21 cellular contexts compared by ENCODE assay signal in the genomic region with DNA sequence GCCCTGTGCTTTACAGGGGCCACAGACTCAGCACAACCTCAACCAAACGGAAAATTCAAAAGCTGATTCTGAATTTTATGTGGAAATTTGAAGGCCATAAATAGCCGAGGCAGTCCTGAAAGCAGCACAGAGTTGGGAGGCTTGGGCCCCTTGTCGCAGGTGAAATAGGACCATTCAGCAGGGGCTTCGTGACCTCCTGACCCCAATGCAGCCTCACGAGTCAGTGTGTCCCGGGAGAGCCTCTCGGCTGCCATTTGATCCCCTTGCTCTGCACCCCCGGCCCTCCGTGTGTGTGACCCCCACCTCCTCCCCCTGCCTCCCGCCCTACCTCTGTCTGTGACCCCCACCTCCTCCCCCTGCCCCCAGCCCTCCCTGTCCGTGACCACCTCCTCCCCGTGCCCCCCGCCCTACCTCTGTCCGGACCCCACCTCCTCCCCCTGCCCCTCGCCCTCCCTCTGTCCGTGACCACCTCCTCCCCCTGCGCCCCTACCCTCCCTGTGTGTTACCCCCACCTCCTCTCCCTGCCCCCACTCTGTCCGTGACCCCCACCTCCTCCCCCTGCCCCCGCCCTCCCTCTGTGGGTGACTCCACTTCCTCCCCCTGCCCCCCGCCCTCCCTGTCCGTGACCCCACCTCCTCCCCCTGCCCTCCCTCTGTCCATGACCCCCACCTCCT.
"Had no signal": no experiment of that assay in that cellular context is flagged by ENCODE, and none has a peak within 500 bp of the region (broad histone marks: within the 10 kb centered on the region; RNA-seq: fewer than 3 reads in every experiment).

No MANE protein-coding gene starts in this region.

- H2AFZ ChIP-seq: hepatocyte had no signal

- H3K27ac ChIP-seq: cardiac muscle cell, epithelial cell of prostate, ovary, right lobe of liver, suprapubic skin, transverse colon, vagina had no signal

- H3K4me3 Mint-ChIP-seq: activated B cell treated with CpG ODN at 0.5 μM for 24 hours; activated CD4-positive, alpha-beta memory T cell treated with anti-CD3 and anti-CD28 coated beads, Interleukin-2, amount 10 ng/mL, durations not matched to agents 7 days and 5 days; activated naive CD8-positive, alpha-beta T cell treated with anti-CD3 and anti-CD28 coated beads for 36 hours; activated T-helper 17 cell treated with anti-CD3 and anti-CD28 coated beads, Interleukin-2, amount 50 U/mL, for 72 hours; endodermal cell; neural crest cell; stimulated activated naive CD8-positive, alpha-beta T cell treated with anti-CD3 and anti-CD28 coated beads, Interleukin-15, Interleukin-2, amounts not matched to agents 100 ng/mL and 50 ng/mL, for 24 hours had no signal

- H3K36me3 ChIP-seq: cardiac muscle cell, ovary, transverse colon, vagina had no signal

- DNase-seq: activated B cell treated with CpG ODN at 0.5 μM for 24 hours; activated CD4-positive, alpha-beta memory T cell treated with anti-CD3 and anti-CD28 coated beads, Interleukin-2, amount 10 ng/mL, durations not matched to agents 7 days and 5 days; activated CD4-positive, alpha-beta T cell treated with anti-CD3 and anti-CD28 coated beads for 4 hours; activated naive CD4-positive, alpha-beta T cell; activated naive CD8-positive, alpha-beta T cell treated with anti-CD3 and anti-CD28 coated beads for 36 hours; activated T-cell treated with anti-CD3 and anti-CD28 coated beads, Interleukin-2, amount 50 U/mL, for 1 hour; amniotic stem cell; endodermal cell; foreskin fibroblast; transverse colon had no signal

- H3K4me2 ChIP-seq: hepatocyte had no signal

- H3K4me1 Mint-ChIP-seq: activated CD4-positive, alpha-beta memory T cell treated with anti-CD3 and anti-CD28 coated beads, Interleukin-2, amount 10 ng/mL, durations not matched to agents 7 days and 5 days; activated naive CD8-positive, alpha-beta T cell treated with anti-CD3 and anti-CD28 coated beads for 36 hours had no signal

- H3K4me1 ChIP-seq: right lobe of liver had no signal

- ATAC-seq: activated T-helper 17 cell treated with anti-CD3 and anti-CD28 coated beads, Interleukin-2, amount 50 U/mL, for 72 hours; left lobe of liver; right lobe of liver had no signal

- H3K27me3 Mint-ChIP-seq: activated B cell treated with CpG ODN at 0.5 μM for 24 hours; activated CD4-positive, alpha-beta memory T cell treated with anti-CD3 and anti-CD28 coated beads, Interleukin-2, amount 10 ng/mL, durations not matched to agents 7 days and 5 days; activated naive CD8-positive, alpha-beta T cell treated with anti-CD3 and anti-CD28 coated beads for 36 hours; activated T-helper 17 cell treated with anti-CD3 and anti-CD28 coated beads, Interleukin-2, amount 50 U/mL, for 72 hours; stimulated activated naive CD8-positive, alpha-beta T cell treated with anti-CD3 and anti-CD28 coated beads, Interleukin-15, Interleukin-2, amounts not matched to agents 100 ng/mL and 50 ng/mL, for 24 hours had no signal

- H3K27ac Mint-ChIP-seq: activated B cell treated with CpG ODN at 0.5 μM for 24 hours; activated CD4-positive, alpha-beta memory T cell treated with anti-CD3 and anti-CD28 coated beads, Interleukin-2, amount 10 ng/mL, durations not matched to agents 7 days and 5 days; activated naive CD8-positive, alpha-beta T cell treated with anti-CD3 and anti-CD28 coated beads for 36 hours; stimulated activated naive CD8-positive, alpha-beta T cell treated with anti-CD3 and anti-CD28 coated beads, Interleukin-15, Interleukin-2, amounts not matched to agents 100 ng/mL and 50 ng/mL, for 24 hours had no signal

- H3K4me3 ChIP-seq: cardiac muscle cell, hepatocyte, ovary, right lobe of liver, suprapubic skin, transverse colon, vagina had no signal

- H3K9me3 Mint-ChIP-seq: activated T-helper 17 cell treated with anti-CD3 and anti-CD28 coated beads, Interleukin-2, amount 50 U/mL, for 72 hours; endodermal cell had no signal

- H3K9me3 ChIP-seq: ovary, right lobe of liver, suprapubic skin, transverse colon, vagina had no signal

- H3K27me3 ChIP-seq: cardiac muscle cell, hepatocyte, ovary, right lobe of liver, suprapubic skin, transverse colon, vagina had no signal
